In genomic region chr6:117089604-117090003, GRCh38 we compare ENCODE assay signal across 28 cellular contexts.
"Had no signal": no experiment of that assay in that cellular context is flagged by ENCODE, and none has a peak within 500 bp of the region (broad histone marks: within the 10 kb centered on the region; RNA-seq: fewer than 3 reads in every experiment).

No MANE protein-coding gene starts in this region.

- H3K9me3 ChIP-seq: colonic mucosa, esophagus squamous epithelium, gastrocnemius medialis, gastroesophageal sphincter had no signal

- FAIRE-seq: colon, endometrium, endothelial cell of umbilical vein had no signal

- H3K4me1 ChIP-seq: colonic mucosa, esophagus muscularis mucosa, esophagus squamous epithelium, foreskin keratinocyte, gastrocnemius medialis, gastroesophageal sphincter, heart left ventricle, heart right ventricle had no signal

- H3K27me3 ChIP-seq: colonic mucosa, esophagus muscularis mucosa, esophagus squamous epithelium, foreskin keratinocyte, gastrocnemius medialis, gastroesophageal sphincter, heart left ventricle, heart right ventricle, hepatocyte had no signal

- H3K4me3 ChIP-seq: colonic mucosa, coronary artery, dorsolateral prefrontal cortex, esophagus muscularis mucosa, esophagus squamous epithelium, gastrocnemius medialis, gastroesophageal sphincter, heart left ventricle, heart right ventricle, hepatocyte had no signal

- DNase-seq: colonic mucosa; cortex of kidney; dermis blood vessel endothelial cell; dorsolateral prefrontal cortex; effector CD4-positive, alpha-beta T cell; effector CD8-positive, alpha-beta T cell; effector memory CD4-positive, alpha-beta T cell; effector memory CD8-positive, alpha-beta T cell; endodermal cell; erythroblast; esophagus squamous epithelium; foreskin fibroblast; foreskin melanocyte; gastrocnemius medialis; glutamatergic neuron; head of caudate nucleus; heart left ventricle; heart right ventricle had no signal

- ATAC-seq: effector memory CD8-positive, alpha-beta T cell; esophagus mucosa; foreskin keratinocyte; gastrocnemius medialis; gastroesophageal sphincter; heart left ventricle; heart right ventricle had no signal

- H3K36me3 ChIP-seq: colonic mucosa, esophagus muscularis mucosa, esophagus squamous epithelium, gastrocnemius medialis, gastroesophageal sphincter, heart left ventricle, heart right ventricle had no signal

- H3K27ac ChIP-seq: colonic mucosa, coronary artery, dorsolateral prefrontal cortex, epithelial cell of prostate, esophagus muscularis mucosa, esophagus squamous epithelium, foreskin keratinocyte, gastrocnemius medialis, gastroesophageal sphincter, heart left ventricle, heart right ventricle, hepatocyte had no signal
